Comparison of ENCODE assay signal across 8 cellular contexts in the genomic region with DNA sequence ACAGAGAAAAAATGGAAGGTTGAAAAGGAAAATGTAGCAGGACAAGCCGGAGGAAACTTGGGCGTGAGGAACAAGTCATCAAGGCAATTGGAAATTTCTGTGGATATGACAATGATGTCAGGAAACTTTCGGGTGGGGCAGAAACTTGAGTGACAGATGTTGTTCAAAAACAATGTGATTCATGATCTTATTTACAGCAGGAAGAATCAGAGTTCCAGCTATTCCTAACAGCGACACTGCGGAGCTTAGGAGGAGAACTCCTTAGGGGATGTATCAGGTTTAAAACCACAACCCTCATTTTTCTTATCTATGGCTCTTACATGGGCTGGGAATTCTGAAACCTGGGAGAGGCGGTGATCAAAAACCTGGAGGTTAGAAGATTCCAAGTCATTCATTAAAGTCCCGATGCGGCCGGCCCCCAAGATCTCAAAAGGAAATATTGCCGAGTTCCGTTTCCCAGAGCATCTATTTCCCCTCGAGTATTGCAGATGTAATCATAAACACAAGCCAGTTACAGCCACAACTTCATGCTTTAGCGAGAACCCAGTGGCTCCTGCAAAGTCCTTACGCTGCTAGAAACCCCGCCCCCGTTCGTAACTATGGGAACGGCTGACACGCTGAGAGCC. TPM values are rescaled to one million over a fixed set of nuclear protein-coding genes. Genes with fewer than 3 reads are reported as not detected.
DNase-seq lines count a peak whose midpoint lies in the region; ATAC-seq and TF ChIP-seq lines count a peak whose summit lies in the region.

No MANE protein-coding gene starts in this region.

- no peaks in the 10 kb centered on the region for H3K36me3 ChIP-seq in HCT116 (ENCODE audit: control insufficient read depth in 1 of 2, insufficient read depth in 2 of 2, low read length in 2 of 2)
- H3K36me3 ChIP-seq in gastroesophageal sphincter, result no peaks in the 10 kb centered on the region

- H3K4me3 ChIP-seq in HCT116 (replicated peaks in 1 of 2; ENCODE audit: low read depth in 1 of 2, low read length in 2 of 2) (peak overlapping the region; percentile 35 to 49), WI38 (ENCODE audit: low read depth, low read length) (peak overlapping the region; percentile 54), gastroesophageal sphincter (peak overlapping the region; percentile 58 to 98), skeletal muscle cell (ENCODE audit: low read depth, low read length) (peak overlapping the region; percentile 41)

- CTCF ChIA-PET in HCT116 (lab: Charles Lee), result no interaction called here

- H3K27me3 ChIP-seq in HCT116 (ENCODE audit: insufficient read depth, low read length), result no peaks in the 10 kb centered on the region
- no peaks in the 10 kb centered on the region for H3K27me3 ChIP-seq in gastroesophageal sphincter

- POLR2A ChIA-PET in HCT116 (lab: Charles Lee), result no interaction called here

- H3K9ac ChIP-seq in HCT116 (ENCODE audit: low read length), result peak overlapping the region; percentile 37

- no peaks in the 10 kb centered on the region for H3K9me3 ChIP-seq in HCT116 (ENCODE audit: control insufficient read depth in 1 of 2, insufficient read depth in 1 of 2, low read depth in 1 of 2, low read length in 2 of 2)
- no peaks in the 10 kb centered on the region for H3K9me3 ChIP-seq in gastroesophageal sphincter

- H3K4me1 ChIP-seq in HCT116 (ENCODE audit: control insufficient read depth in 1 of 2, insufficient read depth in 2 of 2, low read length in 2 of 2) (peaks cover 5 to 17% of the 10 kb centered on the region in 2 experiments), gastroesophageal sphincter (peaks cover 0 to 43% (median 0%) of the 10 kb centered on the region in 3 donors)

- DNase-seq in HCT116 (ENCODE audit: low read depth, low spot score) (peak; percentile 15), skeletal muscle cell (ENCODE audit: low read depth) (no peak), SW 1271 (lab: John Stamatoyannopoulos, UW) (no peak)
- DNase-seq in stimulated activated naive CD4-positive, alpha-beta T cell treated with Interleukin-2 at 50 U/mL for 16 hours (lab: John Stamatoyannopoulos, UW), result no peak

- WGBS in gastroesophageal sphincter (ENCODE audit: low coverage in 1 of 2), 2 donors, result 4 to 7% methylated on average over 17 to 18 of the region's 19 CpGs

- no peak for TF ChIP-seq CTCF in HCT116 (IDR thresholded peaks at IDR 0.05 in 2 of 3, conservative IDR thresholded peaks at IDR 0.05 in 1 of 3; ENCODE audit: borderline replicate concordance in 1 of 3, insufficient read depth in 1 of 3, low read depth in 2 of 3, low read length in 2 of 3)
- TF ChIP-seq CTCF in WI38 (IDR thresholded peaks at IDR 0.05; ENCODE audit: low read depth, low read length), result no peak
- TF ChIP-seq CTCF in gastroesophageal sphincter (IDR thresholded peaks at IDR 0.05), result no peak

- H4K20me1 ChIP-seq in HCT116 (ENCODE audit: insufficient read depth), result no peaks in the 10 kb centered on the region

- ATAC-seq in HCT116 (no peak), gastroesophageal sphincter (no peak), GM21529 (IDR thresholded peaks at IDR 0.05; ENCODE audit: unreplicated experiment) (no peak), HG03520 (IDR thresholded peaks at IDR 0.05; ENCODE audit: unreplicated experiment) (no peak)

- peak overlapping the region; percentile 74 for H3K4me2 ChIP-seq in HCT116 (ENCODE audit: low read length)

- H3K9me2 ChIP-seq in HCT116 (ENCODE audit: insufficient read depth), result no peaks in the 10 kb centered on the region

- TF ChIP-seq POLR2A in HCT116 (IDR thresholded peaks at IDR 0.05; ENCODE audit: borderline replicate concordance, extremely low read depth, insufficient read depth, insufficient read length), result no peak
- TF ChIP-seq POLR2A in gastroesophageal sphincter (IDR thresholded peaks at IDR 0.05), result no peak

- H3K27ac ChIP-seq in HCT116 (ENCODE audit: low read depth, low read length), result no peak overlapping the region
- peak overlapping the region; percentile 15 to 76 (median 71) for H3K27ac ChIP-seq in gastroesophageal sphincter

- peaks cover 9% of the 10 kb centered on the region; the same call in 1 of the 2 replicates for H3K79me2 ChIP-seq in HCT116 (ENCODE audit: insufficient read depth, low read length)

- BruUV-seq in HCT116 (replicated peaks; lab: Mats Ljungman, UMichigan), result TSS peak; percentile 85

- no peak for TF ChIP-seq EP300 in gastroesophageal sphincter (IDR thresholded peaks at IDR 0.05)

- RAD21 ChIA-PET in HCT116 (lab: Charles Lee; ENCODE audit: low non-redundant PET in 1 of 2, low total read pairs in 2 of 2, uncharacterized antibody in 2 of 2, unreplicated experiment in 2 of 2), result no interaction called here

- peak overlapping the region; percentile 67 for H2AFZ ChIP-seq in HCT116 (ENCODE audit: low read depth, low read length, poor library complexity, severe bottlenecking)

- TF ChIP-seq RAD21 in HCT116 (IDR thresholded peaks at IDR 0.05; ENCODE audit: low read depth), result no peak

- intact Hi-C loops in HCT116 (cut with micrococcal nuclease), result loop anchor here (5.0 kb wide), 1 partner anchor 687 kb away; the partner anchor contains the start of gene IGF1R

TF ChIP-seq in HCT116, 20 proteins besides CTCF, POLR2A, EP300 and RAD21:
- TF ChIP-seq, protein P1, sequence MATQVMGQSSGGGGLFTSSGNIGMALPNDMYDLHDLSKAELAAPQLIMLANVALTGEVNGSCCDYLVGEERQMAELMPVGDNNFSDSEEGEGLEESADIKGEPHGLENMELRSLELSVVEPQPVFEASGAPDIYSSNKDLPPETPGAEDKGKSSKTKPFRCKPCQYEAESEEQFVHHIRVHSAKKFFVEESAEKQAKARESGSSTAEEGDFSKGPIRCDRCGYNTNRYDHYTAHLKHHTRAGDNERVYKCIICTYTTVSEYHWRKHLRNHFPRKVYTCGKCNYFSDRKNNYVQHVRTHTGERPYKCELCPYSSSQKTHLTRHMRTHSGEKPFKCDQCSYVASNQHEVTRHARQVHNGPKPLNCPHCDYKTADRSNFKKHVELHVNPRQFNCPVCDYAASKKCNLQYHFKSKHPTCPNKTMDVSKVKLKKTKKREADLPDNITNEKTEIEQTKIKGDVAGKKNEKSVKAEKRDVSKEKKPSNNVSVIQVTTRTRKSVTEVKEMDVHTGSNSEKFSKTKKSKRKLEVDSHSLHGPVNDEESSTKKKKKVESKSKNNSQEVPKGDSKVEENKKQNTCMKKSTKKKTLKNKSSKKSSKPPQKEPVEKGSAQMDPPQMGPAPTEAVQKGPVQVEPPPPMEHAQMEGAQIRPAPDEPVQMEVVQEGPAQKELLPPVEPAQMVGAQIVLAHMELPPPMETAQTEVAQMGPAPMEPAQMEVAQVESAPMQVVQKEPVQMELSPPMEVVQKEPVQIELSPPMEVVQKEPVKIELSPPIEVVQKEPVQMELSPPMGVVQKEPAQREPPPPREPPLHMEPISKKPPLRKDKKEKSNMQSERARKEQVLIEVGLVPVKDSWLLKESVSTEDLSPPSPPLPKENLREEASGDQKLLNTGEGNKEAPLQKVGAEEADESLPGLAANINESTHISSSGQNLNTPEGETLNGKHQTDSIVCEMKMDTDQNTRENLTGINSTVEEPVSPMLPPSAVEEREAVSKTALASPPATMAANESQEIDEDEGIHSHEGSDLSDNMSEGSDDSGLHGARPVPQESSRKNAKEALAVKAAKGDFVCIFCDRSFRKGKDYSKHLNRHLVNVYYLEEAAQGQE (IDR thresholded peaks at IDR 0.05; ENCODE audit: low read depth), result no peak
- TF ChIP-seq POLR2AphosphoS5 (IDR thresholded peaks at IDR 0.05; ENCODE audit: low read depth, low read length) (no peak), ELF1 (IDR thresholded peaks at IDR 0.05; ENCODE audit: borderline replicate concordance, low read depth) (no peak), TCF7L2 (IDR thresholded peaks at IDR 0.05; ENCODE audit: borderline replicate concordance, extremely low read depth, insufficient read depth, insufficient read length) (no peak), ZFX (IDR thresholded peaks at IDR 0.05) (no peak), SP1 (IDR thresholded peaks at IDR 0.05; ENCODE audit: low read depth) (no peak), YY1 (IDR thresholded peaks at IDR 0.05; ENCODE audit: extremely low read depth, insufficient replicate concordance, low read depth, low read length) (no peak), EZH2phosphoT487 (IDR thresholded peaks at IDR 0.05; ENCODE audit: borderline replicate concordance) (no peak), SIN3A (IDR thresholded peaks at IDR 0.05; ENCODE audit: low read depth) (no peak)

RNA-seq across cellular contexts. Expression of gene ARRDC4, which starts 0.7 kb away (rescaled TPM):
- total RNA-seq in HCT116 (2021; ENCODE audit: unreplicated experiment) (19.6 TPM), gastroesophageal sphincter (100 to 1,000 TPM in 3 of 4 donors, 10 to 100 TPM in 1; 49.5 to 176 (median 116) TPM)
- polyA plus RNA-seq in HCT116 (2012), result 22.3 and 41.1 TPM in 2 replicates
